In genomic region chr19:11268783-11269267, GRCh38 we compare ENCODE assay signal across 11 cellular contexts. TPM values are rescaled to one million over a fixed set of nuclear protein-coding genes. Genes with fewer than 3 reads are reported as not detected.
DNase-seq lines count a peak whose midpoint lies in the region; ATAC-seq and TF ChIP-seq lines count a peak whose summit lies in the region.
"Had no signal": no experiment of that assay in that cellular context is flagged by ENCODE, and none has a peak within 500 bp of the region (broad histone marks: within the 10 kb centered on the region; RNA-seq: fewer than 3 reads in every experiment).

No MANE protein-coding gene starts in this region.

- H3K36me3 Mint-ChIP-seq in natural killer cell treated with Interleukin-12 subunit alpha and Interleukin-12 subunit beta and Interleukin-15 and Interleukin-18, amount 100 ng/mL, for 72 hours = no peaks in the 10 kb centered on the region
- H3K36me3 Mint-ChIP-seq in CD14-positive monocyte = no peaks in the 10 kb centered on the region
- H3K36me3 Mint-ChIP-seq: CD8-positive, alpha-beta T cell had no signal

- H3K4me2 ChIP-seq in neuronal stem cell (ENCODE audit: insufficient read depth, low read length, poor library complexity, severe bottlenecking) = no peak overlapping the region

- no peak overlapping the region for H3K9ac ChIP-seq in neuronal stem cell (ENCODE audit: low read depth, low read length, poor library complexity)

- peak overlapping the region; percentile 4 for H2AFZ ChIP-seq in neuronal stem cell (ENCODE audit: low read length)

- TF ChIP-seq CTCF in fibroblast of mammary gland (conservative IDR thresholded peaks at IDR 0.05; ENCODE audit: control insufficient read depth, insufficient read depth, low read depth, low read length) (no peak), CD14-positive monocyte (IDR thresholded peaks at IDR 0.05) (no peak)

- no peak overlapping the region for H4K91ac ChIP-seq in neuronal stem cell (ENCODE audit: low read depth, low read length, poor library complexity)

- DNase-seq in CMK (ENCODE audit: low read depth) (peak; percentile 76), SHP77 treated with DMSO at 0.1 percent for 48 hours (lab: John Stamatoyannopoulos, UW) (peak; percentile 45), fibroblast of mammary gland (ENCODE audit: low read depth) (peak; percentile 78), neuronal stem cell (ENCODE audit: low spot score) (no peak), hippocampal formation (lab: John Stamatoyannopoulos, UW) (no peak), CD14-positive monocyte (ENCODE audit: low spot score) (no peak)
- DNase-seq in natural killer cell treated with Interleukin-12 subunit alpha and Interleukin-12 subunit beta and Interleukin-15 and Interleukin-18, amount 100 ng/mL, for 72 hours (ENCODE audit: low spot score) = no peak
- DNase-seq: activated gamma-delta T cell treated with Interleukin-2 at 50 U/mL for 16 hours; CD8-positive, alpha-beta T cell had no signal

- H2BK15ac ChIP-seq in neuronal stem cell (ENCODE audit: low read length) = no peak overlapping the region

- whole genome bisulfite sequencing in neuronal stem cell (ENCODE audit: extremely low coverage in 2 of 2, insufficient read length in 2 of 2, insufficient replicate concordance in 1 of 2), 2 donors = no CpG with 5 or more reads among the region's 10 CpGs

- no peak overlapping the region for H4K8ac ChIP-seq in neuronal stem cell (ENCODE audit: low read depth, low read length)

- peaks cover 45 to 46% of the 10 kb centered on the region in 2 donors for H3K27me3 Mint-ChIP-seq in natural killer cell treated with Interleukin-12 subunit alpha and Interleukin-12 subunit beta and Interleukin-15 and Interleukin-18, amount 100 ng/mL, for 72 hours
- H3K27me3 Mint-ChIP-seq in CD14-positive monocyte (ENCODE audit: low read depth in 3 of 3) = peaks cover 62 to 88% (median 72%) of the 10 kb centered on the region in 3 donors

- no peak overlapping the region for H3K4me3 Mint-ChIP-seq in natural killer cell treated with Interleukin-12 subunit alpha and Interleukin-12 subunit beta and Interleukin-15 and Interleukin-18, amount 100 ng/mL, for 72 hours
- H3K4me3 Mint-ChIP-seq in CD14-positive monocyte = peak overlapping the region in 1 of 2 donors; percentile 65
- H3K4me3 Mint-ChIP-seq: CD8-positive, alpha-beta T cell had no signal

- peaks cover 3 to 7% of the 10 kb centered on the region in 2 donors for H3K4me1 Mint-ChIP-seq in natural killer cell treated with Interleukin-12 subunit alpha and Interleukin-12 subunit beta and Interleukin-15 and Interleukin-18, amount 100 ng/mL, for 72 hours (ENCODE audit: low read depth in 2 of 2)
- no peaks in the 10 kb centered on the region for H3K4me1 Mint-ChIP-seq in CD14-positive monocyte

- H3K18ac ChIP-seq in neuronal stem cell (ENCODE audit: low read length) = peak overlapping the region; percentile 15

- no peak for ATAC-seq in GM18505 (IDR thresholded peaks at IDR 0.05; ENCODE audit: unreplicated experiment)
- ATAC-seq in natural killer cell treated with Interleukin-12 subunit alpha and Interleukin-12 subunit beta and Interleukin-15 and Interleukin-18, amount 100 ng/mL, for 72 hours = no peak
- ATAC-seq: CD8-positive, alpha-beta T cell; mucosa of descending colon had no signal

- no peak overlapping the region for H3K23ac ChIP-seq in neuronal stem cell (ENCODE audit: low read depth, low read length, poor library complexity)

- H3K9me3 ChIP-seq in neuronal stem cell (replicated peaks in 1 of 2; ENCODE audit: control insufficient read depth in 2 of 2, insufficient read depth in 1 of 2, low read depth in 1 of 2, low read length in 2 of 2) = no peaks in the 10 kb centered on the region
- H3K9me3 ChIP-seq: mucosa of descending colon had no signal

- no peak overlapping the region for H3K27ac Mint-ChIP-seq in natural killer cell treated with Interleukin-12 subunit alpha and Interleukin-12 subunit beta and Interleukin-15 and Interleukin-18, amount 100 ng/mL, for 72 hours
- no peak overlapping the region for H3K27ac Mint-ChIP-seq in CD14-positive monocyte
- H3K27ac Mint-ChIP-seq: CD8-positive, alpha-beta T cell had no signal

- H2BK5ac ChIP-seq in neuronal stem cell (ENCODE audit: low read length) = no peak overlapping the region

- no peak overlapping the region for H3K4ac ChIP-seq in neuronal stem cell (ENCODE audit: low read length)

- no peak overlapping the region for H3K27ac ChIP-seq in neuronal stem cell (replicated peaks; ENCODE audit: low read length)

- H2BK120ac ChIP-seq in neuronal stem cell (ENCODE audit: low read depth, low read length) = no peak overlapping the region

- H3K79me1 ChIP-seq in neuronal stem cell (ENCODE audit: low read depth, low read length) = no peaks in the 10 kb centered on the region

- no peak overlapping the region for H2BK12ac ChIP-seq in neuronal stem cell (ENCODE audit: low read length)

- intact Hi-C loops in CD14-positive monocyte (cut with micrococcal nuclease) = no loop called here

- no peak overlapping the region for H2AK5ac ChIP-seq in neuronal stem cell (ENCODE audit: low read depth, low read length)

- H3K36me3 ChIP-seq in neuronal stem cell (replicated peaks in 1 of 2; ENCODE audit: control insufficient read depth in 2 of 2, insufficient read depth in 2 of 2, low read length in 2 of 2) = no peaks in the 10 kb centered on the region

- H3K14ac ChIP-seq in neuronal stem cell (ENCODE audit: low read length) = no peak overlapping the region

- no peaks in the 10 kb centered on the region for H3K9me3 Mint-ChIP-seq in natural killer cell treated with Interleukin-12 subunit alpha and Interleukin-12 subunit beta and Interleukin-15 and Interleukin-18, amount 100 ng/mL, for 72 hours
- peaks cover 0 to 9% (median 0%) of the 10 kb centered on the region in 7 donors for H3K9me3 Mint-ChIP-seq in CD14-positive monocyte
- H3K9me3 Mint-ChIP-seq: CD8-positive, alpha-beta T cell had no signal

- peaks cover 0 to 5% of the 10 kb centered on the region in 2 donors for H3K4me1 ChIP-seq in neuronal stem cell (ENCODE audit: control insufficient read depth in 2 of 2, insufficient read depth in 1 of 2, low read depth in 1 of 2, low read length in 2 of 2)

- no peak overlapping the region for H3K4me3 ChIP-seq in fibroblast of mammary gland (ENCODE audit: control insufficient read depth, low read depth, low read length)
- H3K4me3 ChIP-seq in neuronal stem cell (ENCODE audit: low read length in 2 of 2) = no peak overlapping the region
- H3K4me3 ChIP-seq: mucosa of descending colon had no signal

- TF ChIP-seq POLR2A in GM18505 (IDR thresholded peaks at IDR 0.05; ENCODE audit: borderline replicate concordance, extremely low read depth, insufficient read depth, insufficient read length) = no peak

- H3K27me3 ChIP-seq in neuronal stem cell (ENCODE audit: control insufficient read depth in 3 of 3, insufficient read depth in 3 of 3, low read depth in 1 of 3, low read length in 3 of 3) = no peaks in the 10 kb centered on the region

RNA-seq across cellular contexts. Expression of gene DOCK6, which starts 6.5 kb away (rescaled TPM):
- 17.4 TPM for polyA plus RNA-seq in neuronal stem cell (2013, experiment 1 of 2)
- 16.5 TPM for polyA plus RNA-seq in neuronal stem cell (2013, experiment 2 of 2)
- total RNA-seq in natural killer cell treated with Interleukin-12 subunit alpha and Interleukin-12 subunit beta and Interleukin-15 and Interleukin-18, amount 100 ng/mL, for 72 hours = 1 to 10 TPM; 1.7 to 2.6 TPM
- under 1 TPM; 0.03 to 0.18 TPM for polyA plus RNA-seq in CD14-positive monocyte

RNA-seq across cellular contexts. Expression of gene TSPAN16, which starts 27.1 kb away (rescaled TPM):
- not detected for polyA plus RNA-seq in neuronal stem cell (2013, experiment 1 of 2)
- polyA plus RNA-seq in neuronal stem cell (2013, experiment 2 of 2) = not detected
- total RNA-seq in natural killer cell treated with Interleukin-12 subunit alpha and Interleukin-12 subunit beta and Interleukin-15 and Interleukin-18, amount 100 ng/mL, for 72 hours = not detected
- polyA plus RNA-seq in CD14-positive monocyte = under 1 TPM in 1 of 2 donors, not detected in 1; 0.31 TPM
- total RNA-seq: CD8-positive, alpha-beta T cell; mucosa of descending colon had no signal

RNA-seq across cellular contexts. Expression of gene ANGPTL8, which starts 29.4 kb away (rescaled TPM):
- polyA plus RNA-seq in neuronal stem cell (2013, experiment 1 of 2) = 0.43 TPM
- polyA plus RNA-seq in neuronal stem cell (2013, experiment 2 of 2) = not detected
- total RNA-seq in natural killer cell treated with Interleukin-12 subunit alpha and Interleukin-12 subunit beta and Interleukin-15 and Interleukin-18, amount 100 ng/mL, for 72 hours = not detected
- polyA plus RNA-seq in CD14-positive monocyte = not detected
- total RNA-seq: CD8-positive, alpha-beta T cell; mucosa of descending colon had no signal

Comparison
In these comparisons a context has a peak if more than half of its experiments do, and no peak if none do; other contexts are left out.
1. DNase-seq: peak in CMK (single experiment), SHP77 treated with DMSO at 0.1 percent for 48 hours (single experiment) and fibroblast of mammary gland (single experiment); none in neuronal stem cell (single experiment), hippocampal formation (0 of 2), natural killer cell treated with Interleukin-12 subunit alpha and Interleukin-12 subunit beta and Interleukin-15 and Interleukin-18, amount 100 ng/mL, for 72 hours (single experiment) and CD14-positive monocyte (single experiment).